8 cellular contexts compared by ENCODE assay signal in the genomic region with DNA sequence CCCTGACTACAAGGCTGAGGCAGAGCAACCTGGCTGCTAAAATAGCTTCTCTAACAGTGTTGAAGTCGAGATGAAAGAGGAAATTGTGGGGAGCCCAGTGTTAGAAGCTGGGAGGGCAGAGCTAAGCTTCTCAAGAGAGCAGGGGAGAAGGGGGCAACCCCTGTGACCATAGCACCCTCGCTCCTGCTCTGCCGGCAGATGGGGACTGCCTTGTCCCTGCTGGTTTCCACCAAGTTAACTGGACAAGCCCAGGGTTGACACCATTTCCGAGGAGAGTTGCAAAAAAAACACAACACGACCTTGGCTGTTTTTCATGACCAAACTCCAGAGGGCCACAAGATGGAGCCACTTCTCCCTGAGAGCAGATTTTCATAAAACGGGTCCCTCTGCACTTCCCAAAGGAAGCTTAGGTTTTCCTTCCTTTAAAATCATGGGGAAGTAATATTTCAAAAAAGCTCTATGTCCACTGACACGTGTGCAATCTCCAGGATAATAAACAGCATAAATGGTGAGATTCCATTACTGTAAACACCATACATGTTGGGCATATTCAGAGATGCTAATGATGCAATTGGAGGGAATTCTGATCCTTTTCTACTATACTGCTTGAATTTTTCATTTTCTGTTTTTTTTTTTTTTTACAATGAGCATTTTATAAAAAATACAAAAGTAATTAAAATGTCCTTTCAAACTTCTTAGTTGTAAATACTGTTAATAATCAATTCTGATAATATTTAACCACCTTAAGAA.
DNase-seq lines count a peak whose midpoint lies in the region; ATAC-seq and TF ChIP-seq lines count a peak whose summit lies in the region.

No MANE protein-coding gene starts in this region.

- no peak overlapping the region for H3K4me3 Mint-ChIP-seq in endodermal cell
- no peak overlapping the region for H3K4me3 Mint-ChIP-seq in T-helper 2 cell treated with Interferon-gamma antibody and Interleukin-4, amounts not matched to agents 5 μg/mL and 100 μg/mL, for 36 hours

- H3K4me2 ChIP-seq in OCI-LY3 (ENCODE audit: low read length) = peak overlapping the region; percentile 45

- no peaks in the 10 kb centered on the region for H3K27me3 Mint-ChIP-seq in endodermal cell (ENCODE audit: insufficient read depth)
- H3K27me3 Mint-ChIP-seq in T-helper 2 cell treated with Interferon-gamma antibody and Interleukin-4, amounts not matched to agents 5 μg/mL and 100 μg/mL, for 36 hours (ENCODE audit: low read depth) = no peaks in the 10 kb centered on the region

- H3K27ac ChIP-seq in 22Rv1 (no peak overlapping the region), OCI-LY3 (ENCODE audit: low read length) (peak overlapping the region; percentile 12; the same call in 1 of the 2 replicates), endodermal cell (ENCODE audit: low read depth, low read length) (no peak overlapping the region)

- peak overlapping the region; percentile 15; the same call in 1 of the 2 replicates for H3K4me3 ChIP-seq in OCI-LY3 (ENCODE audit: low read length)
- no peak overlapping the region for H3K4me3 ChIP-seq in endodermal cell (ENCODE audit: low read length)

- no peak overlapping the region for H2AFZ ChIP-seq in OCI-LY3 (ENCODE audit: low read depth, low read length)

- ATAC-seq in GM18505 (IDR thresholded peaks at IDR 0.05; ENCODE audit: unreplicated experiment) = no peak

- H3K27ac Mint-ChIP-seq in endodermal cell = no peak overlapping the region
- no peak overlapping the region for H3K27ac Mint-ChIP-seq in T-helper 2 cell treated with Interferon-gamma antibody and Interleukin-4, amounts not matched to agents 5 μg/mL and 100 μg/mL, for 36 hours

- H3K4me1 Mint-ChIP-seq in endodermal cell = no peaks in the 10 kb centered on the region
- H3K4me1 Mint-ChIP-seq in T-helper 2 cell treated with Interferon-gamma antibody and Interleukin-4, amounts not matched to agents 5 μg/mL and 100 μg/mL, for 36 hours (ENCODE audit: low read depth) = peaks cover 36% of the 10 kb centered on the region

- H3K36me3 ChIP-seq in OCI-LY3 (replicated peaks; ENCODE audit: low read depth, low read length) = peaks cover 2% of the 10 kb centered on the region
- peaks cover 5% of the 10 kb centered on the region for H3K36me3 ChIP-seq in endodermal cell (ENCODE audit: control insufficient read depth, insufficient read depth, low read length)

- H3K9me3 Mint-ChIP-seq in endodermal cell = no peaks in the 10 kb centered on the region
- no peaks in the 10 kb centered on the region for H3K9me3 Mint-ChIP-seq in T-helper 2 cell treated with Interferon-gamma antibody and Interleukin-4, amounts not matched to agents 5 μg/mL and 100 μg/mL, for 36 hours

- H3K27me3 ChIP-seq in OCI-LY3 (ENCODE audit: low read depth, low read length) = no peaks in the 10 kb centered on the region
- no peaks in the 10 kb centered on the region for H3K27me3 ChIP-seq in endodermal cell (ENCODE audit: control insufficient read depth, insufficient read depth, low read length, poor library complexity, severe bottlenecking)

- DNase-seq in ELR (ENCODE audit: low read depth) (peak; percentile 67), endodermal cell (peak; percentile 59), pulmonary artery endothelial cell (ENCODE audit: low read depth, low spot score) (peak; percentile 2), NCI-H1930 (lab: John Stamatoyannopoulos, UW) (no peak)
- DNase-seq in T-helper 2 cell treated with Interferon-gamma antibody and Interleukin-4, amounts not matched to agents 5 μg/mL and 100 μg/mL, for 36 hours (ENCODE audit: low spot score) = no peak

- no peak overlapping the region for H3K9ac ChIP-seq in OCI-LY3 (ENCODE audit: low read length)
- H3K9ac ChIP-seq in endodermal cell (ENCODE audit: extremely low read depth, low read length, poor library complexity, severe bottlenecking) = no peak overlapping the region

- no peaks in the 10 kb centered on the region for H3K79me2 ChIP-seq in OCI-LY3 (ENCODE audit: low read length)

- H3K36me3 Mint-ChIP-seq in endodermal cell (ENCODE audit: low read depth) = peaks cover 43% of the 10 kb centered on the region
- H3K36me3 Mint-ChIP-seq in T-helper 2 cell treated with Interferon-gamma antibody and Interleukin-4, amounts not matched to agents 5 μg/mL and 100 μg/mL, for 36 hours (ENCODE audit: low read depth) = peaks cover 50% of the 10 kb centered on the region

- 71 to 93% methylated on average over 5 to 7 of the region's 7 CpGs for whole genome bisulfite sequencing in endodermal cell (ENCODE audit: insufficient coverage in 1 of 2, insufficient read length in 1 of 2), 2 experiments

- no peak for TF ChIP-seq POLR2A in GM18505 (IDR thresholded peaks at IDR 0.05; ENCODE audit: borderline replicate concordance, extremely low read depth, insufficient read depth, insufficient read length)

- no peaks in the 10 kb centered on the region for H3K9me3 ChIP-seq in OCI-LY3 (ENCODE audit: insufficient read depth, low read length)
- no peaks in the 10 kb centered on the region for H3K9me3 ChIP-seq in endodermal cell (ENCODE audit: control insufficient read depth, low read length)

- H4K20me1 ChIP-seq in OCI-LY3 (ENCODE audit: insufficient read depth, low read length) = no peaks in the 10 kb centered on the region; the same call in 1 of the 2 replicates

- peaks cover 3% of the 10 kb centered on the region; the same call in 1 of the 2 replicates for H3K4me1 ChIP-seq in OCI-LY3 (ENCODE audit: low read length)
- H3K4me1 ChIP-seq in endodermal cell (ENCODE audit: control insufficient read depth, insufficient read depth, low read length) = no peaks in the 10 kb centered on the region

- TF ChIP-seq CTCF in 22Rv1 (IDR thresholded peaks at IDR 0.05) (peak; percentile 62), OCI-LY3 (IDR thresholded peaks at IDR 0.05; ENCODE audit: low read depth, low read length) (peak; percentile 69), endodermal cell (conservative IDR thresholded peaks at IDR 0.05) (peak; percentile 69)

Comparison
In these comparisons a context has a peak if more than half of its experiments do, and no peak if none do; other contexts are left out.
1. DNase-seq: peak in ELR (single experiment), endodermal cell (single experiment) and pulmonary artery endothelial cell (single experiment); none in T-helper 2 cell treated with Interferon-gamma antibody and Interleukin-4, amounts not matched to agents 5 μg/mL and 100 μg/mL, for 36 hours (single experiment) and NCI-H1930 (0 of 2).
2. Peak in every context shown above with its lines, with median percentiles within 50 percentile points of each other: CTCF ChIP-seq.